ENCODE assay signal across 1 cellular context in genomic region chr13:53249236-53249635, GRCh38.
TF ChIP-seq lines count a peak whose summit lies in the region.

No MANE protein-coding gene starts in this region.

TF ChIP-seq in H1, 55 proteins besides CTCF, POLR2A, EP300 and RAD21 (continued from another document):
- TF ChIP-seq RFX5 (IDR thresholded peaks at IDR 0.05; ENCODE audit: borderline replicate concordance, low read depth, low read length) (no peak), SRF (IDR thresholded peaks at IDR 0.05; ENCODE audit: low read depth, low read length) (peak; percentile 53; the same call in 1 of the 2 replicates), YY1 (IDR thresholded peaks at IDR 0.05; ENCODE audit: low read depth, low read length) (no peak), E2F6 (IDR thresholded peaks at IDR 0.05) (peak; percentile 69), SP1 (IDR thresholded peaks at IDR 0.05; ENCODE audit: low read depth, low read length) (no peak), EZH2 (IDR thresholded peaks at IDR 0.05; ENCODE audit: low read depth, low read length, severe bottlenecking) (no peak), BRCA1 (IDR thresholded peaks at IDR 0.05; ENCODE audit: low read depth, low read length) (no peak)
- TF ChIP-seq, protein P1, sequence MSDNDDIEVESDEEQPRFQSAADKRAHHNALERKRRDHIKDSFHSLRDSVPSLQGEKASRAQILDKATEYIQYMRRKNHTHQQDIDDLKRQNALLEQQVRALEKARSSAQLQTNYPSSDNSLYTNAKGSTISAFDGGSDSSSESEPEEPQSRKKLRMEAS (IDR thresholded peaks at IDR 0.05), result peak; percentile 71
